16 cellular contexts compared by ENCODE assay signal in genomic region chr14:52012635-52013034, GRCh38. TPM values are rescaled to one million over a fixed set of nuclear protein-coding genes. Genes with fewer than 3 reads are reported as not detected.
DNase-seq lines count a peak whose midpoint lies in the region; ATAC-seq and TF ChIP-seq lines count a peak whose summit lies in the region.
"Had no signal": no experiment of that assay in that cellular context is flagged by ENCODE, and none has a peak within 500 bp of the region (broad histone marks: within the 10 kb centered on the region; RNA-seq: fewer than 3 reads in every experiment).

No MANE protein-coding gene starts in this region.

- no peak for TF ChIP-seq CTCF in esophagus muscularis mucosa (IDR thresholded peaks at IDR 0.05)

- H3K9ac ChIP-seq in subcutaneous abdominal adipose tissue (ENCODE audit: low read length in 5 of 5) = no peak overlapping the region

- ATAC-seq in left lobe of liver = peak; percentile 70
- no peak for ATAC-seq in HG03196 (IDR thresholded peaks at IDR 0.05; ENCODE audit: unreplicated experiment)

- H3K4me1 ChIP-seq in esophagus muscularis mucosa (peaks cover 30 to 60% (median 40%) of the 10 kb centered on the region in 4 donors), subcutaneous abdominal adipose tissue (ENCODE audit: control insufficient read depth in 5 of 5, insufficient read depth in 5 of 5, low read length in 5 of 5) (peaks cover 17 to 63% (median 62%) of the 10 kb centered on the region in 5 donors)

- intact Hi-C loops in esophagus muscularis mucosa (cut with DNase I) = no loop called here

- H3K27ac ChIP-seq in esophagus muscularis mucosa (replicated peaks in 1 of 4) (peak overlapping the region in 3 of 4 donors; percentile 3 to 55 (median 41)), subcutaneous abdominal adipose tissue (ENCODE audit: low read depth, low read length) (peak overlapping the region; percentile 69)
- H3K27ac ChIP-seq: 22Rv1 had no signal

- no peak for TF ChIP-seq POLR2A in esophagus muscularis mucosa (IDR thresholded peaks at IDR 0.05; ENCODE audit: low read depth)

- H3K27me3 ChIP-seq in esophagus muscularis mucosa (no peaks in the 10 kb centered on the region), subcutaneous abdominal adipose tissue (ENCODE audit: control insufficient read depth in 5 of 5, insufficient read depth in 4 of 5, low read length in 5 of 5) (no peaks in the 10 kb centered on the region)
- H3K27me3 ChIP-seq: tibial nerve had no signal

- H3K36me3 ChIP-seq in esophagus muscularis mucosa = peaks cover 29 to 77% (median 60%) of the 10 kb centered on the region in 4 donors
- H3K36me3 ChIP-seq in subcutaneous abdominal adipose tissue (ENCODE audit: control insufficient read depth in 5 of 5, insufficient read depth in 5 of 5, low read length in 5 of 5) = peaks cover 19 to 58% (median 44%) of the 10 kb centered on the region in 5 donors

- WGBS in esophagus muscularis mucosa = 41% methylated on average over 4 of the region's 4 CpGs

- no peaks in the 10 kb centered on the region for H3K9me3 ChIP-seq in esophagus muscularis mucosa
- H3K9me3 ChIP-seq in subcutaneous abdominal adipose tissue (ENCODE audit: control insufficient read depth in 5 of 5, low read length in 5 of 5) = no peaks in the 10 kb centered on the region
- H3K9me3 ChIP-seq: Caco-2, tibial nerve had no signal

- peak; percentile 59 for DNase-seq in DMS 273 (lab: John Stamatoyannopoulos, UW; ENCODE audit: unreplicated experiment)
- DNase-seq in DMS 273 treated with DMSO at 0.1 percent for 48 hours (lab: John Stamatoyannopoulos, UW) = no peak
- DNase-seq in esophagus muscularis mucosa (ENCODE audit: extremely low spot score) = no peak
- DNase-seq in left lobe of liver (ENCODE audit: low spot score) = no peak
- DNase-seq in activated naive CD4-positive, alpha-beta T cell treated with anti-CD3 and anti-CD28 coated beads, Interleukin-2, amount 50 U/mL, for 16 hours = no peak
- DNase-seq in activated CD4-positive, alpha-beta T cell treated with anti-CD3 and anti-CD28 coated beads for 48 hours = no peak
- DNase-seq: activated naive CD4-positive, alpha-beta T cell treated with anti-CD3 and anti-CD28 coated beads, Interleukin-2, amount 10 ng/mL, durations not matched to agents 7 days and 5 days; NCI-H1436 treated with DMSO at 0.1 percent for 48 hours; NCI-H748 treated with DMSO at 0.1 percent for 48 hours; SHP77 treated with DMSO at 0.1 percent for 48 hours; stimulated activated CD4-positive, alpha-beta T cell treated with anti-CD3 and anti-CD28 coated beads, Interleukin-15, amount 100 ng/mL, for 24 hours had no signal

- H3K4me3 ChIP-seq in esophagus muscularis mucosa (no peak overlapping the region), subcutaneous abdominal adipose tissue (ENCODE audit: low read depth in 1 of 5, low read length in 5 of 5) (no peak overlapping the region)
- H3K4me3 ChIP-seq: tibial nerve had no signal

- no peak for TF ChIP-seq EP300 in esophagus muscularis mucosa (IDR thresholded peaks at IDR 0.05)

RNA-seq across cellular contexts. Expression of gene RTRAF, which starts 23.3 kb away (rescaled TPM):
- total RNA-seq in esophagus muscularis mucosa (100 to 1,000 TPM in 1 of 4 donors, 10 to 100 TPM in 3; 66.4 to 122 (median 70.1) TPM), left lobe of liver (45.3 TPM)

RNA-seq across cellular contexts. Expression of gene NID2, which starts 56.2 kb away (rescaled TPM):
- total RNA-seq in esophagus muscularis mucosa (10 to 100 TPM; 40.4 to 77.2 (median 57.5) TPM), left lobe of liver (2.6 TPM)

Comparison
In these comparisons a context has a peak if more than half of its experiments do, and no peak if none do; other contexts are left out.
1. RNA of gene NID2, which starts 56.2 kb away (total RNA-seq): 40.4 to 77.2 TPM in esophagus muscularis mucosa; 2.6 TPM in left lobe of liver (single experiment); every median in the first group is over 10 times any median in the second.